11 cellular contexts compared by ENCODE assay signal in genomic region chr5:99005506-99005905, GRCh38.
DNase-seq lines count a peak whose midpoint lies in the region; ATAC-seq and TF ChIP-seq lines count a peak whose summit lies in the region.
"Had no signal": no experiment of that assay in that cellular context is flagged by ENCODE, and none has a peak within 500 bp of the region (broad histone marks: within the 10 kb centered on the region; RNA-seq: fewer than 3 reads in every experiment).

No MANE protein-coding gene starts in this region.

- H4K20me1 ChIP-seq in SK-N-SH (ENCODE audit: insufficient read depth): no peaks in the 10 kb centered on the region

- intact Hi-C loops in cardiac septum (cut with DNase I) (no loop called here), aorta (cut with DNase I) (no loop called here)

- 10% methylated on average over 1 of the region's 1 CpG for WGBS in SK-N-SH (ENCODE audit: low lambda C conversion rate)
- 53 to 65% methylated on average over 1 of the region's 1 CpG for WGBS in aorta, 2 donors

- DNase-seq in SK-N-SH: no peak
- peak; percentile 24 for DNase-seq in skeletal muscle cell (ENCODE audit: low read depth)
- no peak for DNase-seq in cardiac septum (ENCODE audit: low spot score)
- no peak for DNase-seq in kidney glomerular epithelial cell (lab: John Stamatoyannopoulos, UW)
- no peak for DNase-seq in aorta
- DNase-seq: NCI-H2227 treated with DMSO at 0.1 percent for 48 hours, spleen, T1000, thyroid gland had no signal

- no peaks in the 10 kb centered on the region for H3K9me3 ChIP-seq in SK-N-SH
- peaks cover 2% of the 10 kb centered on the region for H3K9me3 ChIP-seq in aorta (ENCODE audit: control insufficient read depth, low read length)
- H3K9me3 ChIP-seq: thyroid gland had no signal

- H3K4me3 ChIP-seq in SK-N-SH (ENCODE audit: low read depth in 2 of 2, low read length in 1 of 2): no peak overlapping the region
- no peak overlapping the region for H3K4me3 ChIP-seq in skeletal muscle cell (ENCODE audit: low read depth, low read length)
- no peak overlapping the region for H3K4me3 ChIP-seq in aorta (ENCODE audit: low read length in 2 of 2)
- H3K4me3 ChIP-seq: spleen, thyroid gland had no signal

- no peaks in the 10 kb centered on the region for H3K79me2 ChIP-seq in SK-N-SH (ENCODE audit: insufficient read depth)

- H3K4me1 ChIP-seq in SK-N-SH (ENCODE audit: control insufficient read depth in 1 of 2, insufficient read depth in 2 of 2, low read depth in 1 of 2, low read length in 1 of 2) (no peaks in the 10 kb centered on the region; a peak in 1 of 4 replicates), aorta (ENCODE audit: control insufficient read depth in 1 of 2, insufficient read depth in 2 of 2, low read length in 2 of 2) (no peaks in the 10 kb centered on the region)
- H3K4me1 ChIP-seq: thyroid gland had no signal

- H3K27ac ChIP-seq in SK-N-SH (ENCODE audit: low read depth in 2 of 2, low read length in 1 of 2) (peak overlapping the region in 1 of 2 experiments; percentile 38; a peak in 1 of 4 replicates), aorta (ENCODE audit: low read depth in 1 of 2, low read length in 2 of 2) (no peak overlapping the region)
- H3K27ac ChIP-seq: spleen, thyroid gland had no signal

- H3K27me3 ChIP-seq in SK-N-SH (ENCODE audit: insufficient read depth) (no peaks in the 10 kb centered on the region), aorta (ENCODE audit: control insufficient read depth in 1 of 2, insufficient read depth in 2 of 2, low read length in 1 of 2) (no peaks in the 10 kb centered on the region)
- H3K27me3 ChIP-seq: spleen, thyroid gland had no signal

- CTCF ChIA-PET in SK-N-SH (lab: Yijun Ruan, JAX): no interaction called here

- no peak overlapping the region for H2AFZ ChIP-seq in SK-N-SH (ENCODE audit: low read depth)

- no peaks in the 10 kb centered on the region for H3F3A ChIP-seq in SK-N-SH (replicated peaks; ENCODE audit: insufficient read depth)

- TF ChIP-seq CTCF in SK-N-SH (IDR thresholded peaks at IDR 0.05): no peak

- H3K4me2 ChIP-seq in SK-N-SH: no peak overlapping the region

- no peaks in the 10 kb centered on the region for H3K36me3 ChIP-seq in SK-N-SH (replicated peaks in 1 of 2; ENCODE audit: control insufficient read depth in 1 of 2, insufficient read depth in 2 of 2, low read length in 1 of 2)
- no peaks in the 10 kb centered on the region for H3K36me3 ChIP-seq in aorta (ENCODE audit: control insufficient read depth in 1 of 2, insufficient read depth in 2 of 2, low read length in 1 of 2)
- H3K36me3 ChIP-seq: spleen, thyroid gland had no signal

- TF ChIP-seq EP300 in SK-N-SH (IDR thresholded peaks at IDR 0.05; ENCODE audit: borderline replicate concordance in 1 of 2, low read depth in 1 of 2, low read length in 1 of 2): peak; percentile 42 to 45; a peak in 3 of 4 replicates

- TF ChIP-seq RAD21 in SK-N-SH (IDR thresholded peaks at IDR 0.05; ENCODE audit: low read length): no peak

- POLR2A ChIA-PET in SK-N-SH (lab: Yijun Ruan, JAX): no interaction called here

- no peaks in the 10 kb centered on the region for H3K9me2 ChIP-seq in SK-N-SH

- H3K9ac ChIP-seq in SK-N-SH: no peak overlapping the region

- peak; percentile 29 for ATAC-seq in GM19455 (IDR thresholded peaks at IDR 0.05; ENCODE audit: unreplicated experiment)
- peak; percentile 17 for ATAC-seq in HG02885 (IDR thresholded peaks at IDR 0.05; ENCODE audit: poor library complexity, unreplicated experiment)
- ATAC-seq in aorta (ENCODE audit: low FRiP score): no peak

TF ChIP-seq in SK-N-SH, 30 proteins besides CTCF, POLR2A, EP300 and RAD21:
- TF ChIP-seq NFIC (IDR thresholded peaks at IDR 0.05; ENCODE audit: borderline replicate concordance) (peak; percentile 37; the same call in 1 of the 2 replicates), FOXM1 (IDR thresholded peaks at IDR 0.05; ENCODE audit: low read depth) (no peak), CHD2 (IDR thresholded peaks at IDR 0.05; ENCODE audit: low read length, partially characterized antibody) (no peak), RFX5 (IDR thresholded peaks at IDR 0.05; ENCODE audit: low read length) (peak; percentile 45; the same call in 1 of the 2 replicates), POLR2AphosphoS5 (IDR thresholded peaks at IDR 0.05; ENCODE audit: low read depth, low read length) (peak; percentile 31; the same call in 1 of the 2 replicates), TCF12 (IDR thresholded peaks at IDR 0.05) (peak; percentile 68), JUND (IDR thresholded peaks at IDR 0.05) (peak; percentile 9; the same call in 1 of the 2 replicates), RXRA (IDR thresholded peaks at IDR 0.05; ENCODE audit: borderline replicate concordance, low read depth) (peak; percentile 45; the same call in 1 of the 2 replicates), TEAD4 (IDR thresholded peaks at IDR 0.05; ENCODE audit: borderline replicate concordance, insufficient read depth) (0 out of 2 replicates have a peak, but pooled peaks have one; percentile 18), EZH2phosphoT487 (IDR thresholded peaks at IDR 0.05; ENCODE audit: borderline replicate concordance, low read depth) (no peak)
- TF ChIP-seq, protein P1, sequence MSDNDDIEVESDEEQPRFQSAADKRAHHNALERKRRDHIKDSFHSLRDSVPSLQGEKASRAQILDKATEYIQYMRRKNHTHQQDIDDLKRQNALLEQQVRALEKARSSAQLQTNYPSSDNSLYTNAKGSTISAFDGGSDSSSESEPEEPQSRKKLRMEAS (IDR thresholded peaks at IDR 0.05; ENCODE audit: low read depth): no peak
- TF ChIP-seq, protein P2, sequence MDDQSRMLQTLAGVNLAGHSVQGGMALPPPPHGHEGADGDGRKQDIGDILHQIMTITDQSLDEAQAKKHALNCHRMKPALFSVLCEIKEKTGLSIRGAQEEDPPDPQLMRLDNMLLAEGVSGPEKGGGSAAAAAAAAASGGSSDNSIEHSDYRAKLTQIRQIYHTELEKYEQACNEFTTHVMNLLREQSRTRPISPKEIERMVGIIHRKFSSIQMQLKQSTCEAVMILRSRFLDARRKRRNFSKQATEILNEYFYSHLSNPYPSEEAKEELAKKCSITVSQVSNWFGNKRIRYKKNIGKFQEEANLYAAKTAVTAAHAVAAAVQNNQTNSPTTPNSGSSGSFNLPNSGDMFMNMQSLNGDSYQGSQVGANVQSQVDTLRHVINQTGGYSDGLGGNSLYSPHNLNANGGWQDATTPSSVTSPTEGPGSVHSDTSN (IDR thresholded peaks at IDR 0.05): peak; percentile 82
